Comparison of ENCODE assay signal across 26 cellular contexts in genomic region chr5:131318455-131318854, GRCh38.
"Had no signal": no experiment of that assay in that cellular context is flagged by ENCODE, and none has a peak within 500 bp of the region (broad histone marks: within the 10 kb centered on the region; RNA-seq: fewer than 3 reads in every experiment).

No MANE protein-coding gene starts in this region.

- H3K27ac Mint-ChIP-seq: activated B cell treated with CpG ODN at 0.5 μM for 24 hours; activated CD4-positive, alpha-beta T cell treated with anti-CD3 and anti-CD28 coated beads, Interleukin-2, amount 10 ng/mL, durations not matched to agents 24 days and 14 days; activated naive CD4-positive, alpha-beta T cell treated with anti-CD3 and anti-CD28 coated beads for 36 hours; activated naive CD8-positive, alpha-beta T cell treated with anti-CD3 and anti-CD28 coated beads, Interleukin-2, amount 10 ng/mL, durations not matched to agents 7 days and 5 days; T-helper 1 cell treated with Interleukin-12 subunit alpha and Interleukin-12 subunit beta and Interleukin-4 antibody, amounts not matched to agents 30 μg/mL and 1 μg/mL, for 36 hours had no signal

- H3K4me3 ChIP-seq: breast epithelium, Peyer's patch, SJSA1 had no signal

- H3K27ac ChIP-seq: breast epithelium, KMS-11, Peyer's patch, RWPE1, SJSA1 had no signal

- H3K9me3 Mint-ChIP-seq: activated B cell treated with CpG ODN at 0.5 μM for 24 hours had no signal

- H3K27me3 ChIP-seq: breast epithelium, Peyer's patch, SJSA1 had no signal

- H3K4me3 Mint-ChIP-seq: activated B cell treated with CpG ODN at 0.5 μM for 24 hours; activated CD4-positive, alpha-beta T cell treated with anti-CD3 and anti-CD28 coated beads, Interleukin-2, amount 10 ng/mL, durations not matched to agents 24 days and 14 days; activated naive CD4-positive, alpha-beta T cell treated with anti-CD3 and anti-CD28 coated beads for 36 hours; activated naive CD8-positive, alpha-beta T cell treated with anti-CD3 and anti-CD28 coated beads, Interleukin-2, amount 10 ng/mL, durations not matched to agents 7 days and 5 days; T-helper 1 cell treated with Interleukin-12 subunit alpha and Interleukin-12 subunit beta and Interleukin-4 antibody, amounts not matched to agents 30 μg/mL and 1 μg/mL, for 36 hours had no signal

- H3K4me1 ChIP-seq: breast epithelium, SJSA1 had no signal

- H3K9ac ChIP-seq: KMS-11 had no signal

- H3K4me2 ChIP-seq: KMS-11 had no signal

- H3K27me3 Mint-ChIP-seq: activated B cell treated with CpG ODN at 0.5 μM for 24 hours; activated CD4-positive, alpha-beta T cell treated with anti-CD3 and anti-CD28 coated beads, Interleukin-2, amount 10 ng/mL, durations not matched to agents 24 days and 14 days; activated naive CD8-positive, alpha-beta T cell treated with anti-CD3 and anti-CD28 coated beads, Interleukin-2, amount 10 ng/mL, durations not matched to agents 7 days and 5 days had no signal

- H3K9me3 ChIP-seq: breast epithelium, Peyer's patch, SJSA1 had no signal

- H3K36me3 ChIP-seq: breast epithelium had no signal

- ATAC-seq: SK-N-SH treated with all-trans-retinoic acid at 6 μM for 48 hours had no signal

- DNase-seq: activated B cell treated with CpG ODN at 0.5 μM for 24 hours; activated CD4-positive, alpha-beta T cell treated with anti-CD3 and anti-CD28 coated beads for 1 hour; activated CD4-positive, alpha-beta T cell treated with anti-CD3 and anti-CD28 coated beads, Interleukin-2, amount 10 ng/mL, durations not matched to agents 24 days and 14 days; activated CD4-positive, alpha-beta T cell treated with anti-CD3 and anti-CD28 coated beads, Interleukin-2, amount 50 U/mL, for 48 hours; activated CD8-positive, alpha-beta memory T cell treated with anti-CD3 and anti-CD28 coated beads, Interleukin-2, amount 50 U/mL, for 4 hours; activated gamma-delta T cell; activated naive CD4-positive, alpha-beta T cell treated with anti-CD3 and anti-CD28 coated beads for 36 hours; activated naive CD8-positive, alpha-beta T cell treated with anti-CD3 and anti-CD28 coated beads, Interleukin-2, amount 10 ng/mL, durations not matched to agents 7 days and 5 days; activated T-cell treated with anti-CD3 and anti-CD28 coated beads, Interleukin-2, amount 50 U/mL, for 1 hour; aorta; NCI-H1092; NCI-H1417; NCI-H1694; NCI-H2029; NCI-H446; NCI-H524; Peyer's patch; Right ventricle myocardium superior; SW 1271; T-helper 9 cell had no signal
